In the genomic region with DNA sequence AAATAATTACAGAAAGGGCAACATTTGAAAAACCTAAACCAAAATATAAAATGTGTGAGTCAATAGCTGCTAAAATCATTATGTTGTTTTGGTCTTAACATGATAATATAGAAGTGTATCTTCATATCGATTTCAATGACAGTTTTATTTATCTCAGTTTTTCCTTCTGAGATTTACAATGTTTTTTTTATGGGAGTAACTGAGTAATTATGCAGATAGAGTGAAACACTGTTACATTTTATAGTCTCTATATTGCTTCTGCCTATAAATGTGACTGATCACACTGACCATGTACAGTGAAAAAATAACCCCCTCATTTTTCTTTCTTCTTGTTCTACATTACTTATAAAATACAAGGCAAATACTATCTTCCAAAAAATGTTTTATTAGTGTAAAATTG, we compare ENCODE assay signal across 25 cellular contexts.
"Had no signal": no experiment of that assay in that cellular context is flagged by ENCODE, and none has a peak within 500 bp of the region (broad histone marks: within the 10 kb centered on the region; RNA-seq: fewer than 3 reads in every experiment).

No MANE protein-coding gene starts in this region.

- H3K36me3 Mint-ChIP-seq: activated naive CD4-positive, alpha-beta T cell treated with anti-CD3 and anti-CD28 coated beads, Interleukin-2, amount 50 U/mL, for 24 hours; activated naive CD8-positive, alpha-beta T cell treated with anti-CD3 and anti-CD28 coated beads, Interleukin-2, amount 10 ng/mL, durations not matched to agents 7 days and 5 days had no signal

- ATAC-seq: activated CD8-positive, alpha-beta T cell treated with anti-CD3 and anti-CD28 coated beads for 36 hours had no signal

- H3K9me3 Mint-ChIP-seq: activated CD4-positive, alpha-beta T cell treated with anti-CD3 and anti-CD28 coated beads, Interleukin-2, amount 10 ng/mL, durations not matched to agents 24 days and 14 days; activated T-cell treated with anti-CD3 and anti-CD28 coated beads, Interleukin-2, amount 50 U/mL, for 24 hours; activated T-helper 2 cell treated with anti-CD3 and anti-CD28 coated beads, Interferon-gamma antibody, Interleukin-2, Interleukin-4, amounts not matched to agents 10 μg/mL and 5 μg/mL and 100 μg/mL, durations not matched to agents 14 hours and 24 hours and 36 hours; T-helper 2 cell treated with Interferon-gamma antibody and Interleukin-4, amounts not matched to agents 5 μg/mL and 100 μg/mL, for 36 hours had no signal

- H3K27ac Mint-ChIP-seq: activated CD4-positive, alpha-beta T cell treated with anti-CD3 and anti-CD28 coated beads, Interleukin-2, amount 10 ng/mL, durations not matched to agents 24 days and 14 days; activated CD8-positive, alpha-beta T cell treated with anti-CD3 and anti-CD28 coated beads for 36 hours; activated naive CD4-positive, alpha-beta T cell treated with anti-CD3 and anti-CD28 coated beads, Interleukin-2, amount 50 U/mL, for 24 hours; activated T-cell treated with anti-CD3 and anti-CD28 coated beads, Interleukin-2, amount 50 U/mL, for 24 hours; activated T-helper 2 cell treated with anti-CD3 and anti-CD28 coated beads, Interferon-gamma antibody, Interleukin-2, Interleukin-4, amounts not matched to agents 10 μg/mL and 5 μg/mL and 100 μg/mL, durations not matched to agents 14 hours and 24 hours and 36 hours; T-helper 2 cell treated with Interferon-gamma antibody and Interleukin-4, amounts not matched to agents 5 μg/mL and 100 μg/mL, for 36 hours had no signal

- FAIRE-seq: TTC549 had no signal

- H3K27ac ChIP-seq: ascending aorta, breast epithelium, Peyer's patch had no signal

- H3K27me3 Mint-ChIP-seq: activated CD4-positive, alpha-beta T cell treated with anti-CD3 and anti-CD28 coated beads, Interleukin-2, amount 10 ng/mL, durations not matched to agents 24 days and 14 days; activated CD8-positive, alpha-beta T cell treated with anti-CD3 and anti-CD28 coated beads for 36 hours; activated naive CD4-positive, alpha-beta T cell treated with anti-CD3 and anti-CD28 coated beads, Interleukin-2, amount 50 U/mL, for 24 hours; activated naive CD8-positive, alpha-beta T cell treated with anti-CD3 and anti-CD28 coated beads, Interleukin-2, amount 10 ng/mL, durations not matched to agents 7 days and 5 days; activated T-cell treated with anti-CD3 and anti-CD28 coated beads, Interleukin-2, amount 50 U/mL, for 24 hours had no signal

- H3K9me3 ChIP-seq: ascending aorta, breast epithelium, Peyer's patch had no signal

- DNase-seq: activated CD4-positive, alpha-beta T cell treated with anti-CD3 and anti-CD28 coated beads, Interleukin-2, amount 10 ng/mL, durations not matched to agents 24 days and 14 days; activated CD4-positive, alpha-beta T cell treated with anti-CD3 and anti-CD28 coated beads, Interleukin-2, amount 50 U/mL, for 4 hours; activated CD8-positive, alpha-beta T cell treated with anti-CD3 and anti-CD28 coated beads for 36 hours; activated gamma-delta T cell; activated naive CD4-positive, alpha-beta T cell treated with Interleukin-2 at 50 U/mL for 16 hours; activated naive CD8-positive, alpha-beta T cell treated with anti-CD3 and anti-CD28 coated beads, Interleukin-2, amount 10 ng/mL, durations not matched to agents 7 days and 5 days; activated T-cell treated with anti-CD3 and anti-CD28 coated beads, Interleukin-2, amount 50 U/mL, for 24 hours; amygdala; KG1; NCI-H1092 treated with DMSO at 0.1 percent for 48 hours; NCI-H1417; NCI-H187 treated with DMSO at 0.1 percent for 48 hours; NCI-H2081; NCI-H345; NCI-H524 treated with DMSO at 0.1 percent for 48 hours; NK-92 treated with Interleukin-12 subunit alpha and Interleukin-12 subunit beta, amount 100 ng/mL, for 24 hours; PC-3; Peyer's patch; Right ventricle myocardium superior had no signal

- H3K36me3 ChIP-seq: ascending aorta, Peyer's patch had no signal

- H3K4me3 Mint-ChIP-seq: activated CD4-positive, alpha-beta T cell treated with anti-CD3 and anti-CD28 coated beads, Interleukin-2, amount 10 ng/mL, durations not matched to agents 24 days and 14 days; activated CD8-positive, alpha-beta T cell treated with anti-CD3 and anti-CD28 coated beads for 36 hours; activated naive CD4-positive, alpha-beta T cell treated with anti-CD3 and anti-CD28 coated beads, Interleukin-2, amount 50 U/mL, for 24 hours; activated T-cell treated with anti-CD3 and anti-CD28 coated beads, Interleukin-2, amount 50 U/mL, for 24 hours had no signal
